In genomic region chr6:56529594-56530191, GRCh38 we compare ENCODE assay signal across 26 cellular contexts.
DNase-seq lines count a peak whose midpoint lies in the region; TF ChIP-seq lines count a peak whose summit lies in the region.
"Had no signal": no experiment of that assay in that cellular context is flagged by ENCODE, and none has a peak within 500 bp of the region (broad histone marks: within the 10 kb centered on the region; RNA-seq: fewer than 3 reads in every experiment).

No MANE protein-coding gene starts in this region.

- H3K4me1 ChIP-seq in OCI-LY7 (ENCODE audit: insufficient read depth, low read length, poor library complexity, severe bottlenecking) (peaks cover 70% of the 10 kb centered on the region), rectal smooth muscle tissue (ENCODE audit: control insufficient read depth, insufficient read depth, low read length) (peaks cover 39% of the 10 kb centered on the region)
- H3K4me1 ChIP-seq: spleen had no signal

- CTCF ChIA-PET in OCI-LY7 (lab: Charles Lee; ENCODE audit: unreplicated experiment): no interaction called here

- intact Hi-C loops in OCI-LY7 (cut with micrococcal nuclease; ENCODE audit: unreplicated experiment): no loop called here

- POLR2A ChIA-PET in OCI-LY7 (lab: Charles Lee): interaction anchor here (0.6 to 3.4 kb wide), 7 partner anchors 11 to 73 kb away, joined by 3 to 13 read pairs (median 5); no protein-coding TSS in a partner anchor

- BruUV-seq in OCI-LY7 (replicated peaks; lab: Mats Ljungman, UMichigan): no TSS peak

- H3K9ac ChIP-seq in rectal smooth muscle tissue (ENCODE audit: low read length): no peak overlapping the region

- H4K20me1 ChIP-seq in OCI-LY7 (ENCODE audit: insufficient read depth, low read length): no peaks in the 10 kb centered on the region

- DNase-seq in EH (ENCODE audit: low read depth) (peak; percentile 61), OCI-LY7 (ENCODE audit: low spot score) (no peak), fibroblast of peridontal ligament (ENCODE audit: extremely low read depth) (peak; percentile 67), 8988T (no peak), globus pallidus (ENCODE audit: low spot score) (no peak), COLO829 (ENCODE audit: low spot score) (no peak), retina (no peak)
- DNase-seq: activated CD4-positive, alpha-beta memory T cell treated with anti-CD3 and anti-CD28 coated beads for 36 hours; activated T-cell treated with anti-CD3 and anti-CD28 coated beads for 4 hours; amniotic stem cell; caudate nucleus; CD4-positive, alpha-beta T cell; esophagus squamous epithelium; heart right ventricle; immature natural killer cell; KG1; NCI-H1105 treated with DMSO at 0.1 percent for 48 hours; NCI-H2107; NCI-H774; OCI-M1; ovary; SHP77; spleen; T-helper 17 cell; WERI-Rb-1 had no signal

- H3K9me2 ChIP-seq in OCI-LY7 (ENCODE audit: insufficient read depth, low read length): no peaks in the 10 kb centered on the region

- H3K9me3 ChIP-seq in OCI-LY7 (ENCODE audit: low read length): no peaks in the 10 kb centered on the region
- H3K9me3 ChIP-seq: esophagus squamous epithelium, heart right ventricle, ovary, spleen had no signal

- H3K27ac ChIP-seq in OCI-LY7 (ENCODE audit: low read depth, low read length, poor library complexity, severe bottlenecking): no peak overlapping the region
- H3K27ac ChIP-seq in rectal smooth muscle tissue (ENCODE audit: low read depth, low read length): peak overlapping the region; percentile 63
- H3K27ac ChIP-seq: ovary, spleen, WERI-Rb-1 had no signal

- H3K79me2 ChIP-seq in OCI-LY7 (ENCODE audit: insufficient read depth, low read depth, low read length): no peaks in the 10 kb centered on the region

- peak overlapping the region; percentile 53; the same call in 1 of the 2 replicates for H3K4me2 ChIP-seq in OCI-LY7 (ENCODE audit: low read length)

- no peak for TF ChIP-seq CTCF in OCI-LY7 (conservative IDR thresholded peaks at IDR 0.05; ENCODE audit: low read length)

- H3K36me3 ChIP-seq in OCI-LY7 (ENCODE audit: insufficient read depth, low read length) (no peaks in the 10 kb centered on the region), rectal smooth muscle tissue (ENCODE audit: control insufficient read depth, insufficient read depth, low read length) (peaks cover 17% of the 10 kb centered on the region)
- H3K36me3 ChIP-seq: ovary had no signal

- H2AFZ ChIP-seq in OCI-LY7 (ENCODE audit: low read length): peak overlapping the region; percentile 26; the same call in 1 of the 2 replicates

- no peaks in the 10 kb centered on the region for H3K27me3 ChIP-seq in rectal smooth muscle tissue (ENCODE audit: control insufficient read depth, insufficient read depth, low read length)
- H3K27me3 ChIP-seq: esophagus squamous epithelium, heart right ventricle, ovary, spleen had no signal

- H3K4me3 ChIP-seq in OCI-LY7 (ENCODE audit: low read depth, low read length, poor library complexity, severe bottlenecking): no peak overlapping the region
- no peak overlapping the region for H3K4me3 ChIP-seq in rectal smooth muscle tissue (ENCODE audit: low read length)
- H3K4me3 ChIP-seq: esophagus squamous epithelium, heart right ventricle, ovary, spleen had no signal

Comparison
In these comparisons a context has a peak if more than half of its experiments do, and no peak if none do; other contexts are left out.
1. DNase-seq: peak in EH (single experiment) and fibroblast of peridontal ligament (single experiment); none in OCI-LY7 (single experiment), 8988T (single experiment), globus pallidus (single experiment), COLO829 (single experiment) and retina (single experiment).